Comparison of ENCODE assay signal across 1 cellular context in the genomic region with DNA sequence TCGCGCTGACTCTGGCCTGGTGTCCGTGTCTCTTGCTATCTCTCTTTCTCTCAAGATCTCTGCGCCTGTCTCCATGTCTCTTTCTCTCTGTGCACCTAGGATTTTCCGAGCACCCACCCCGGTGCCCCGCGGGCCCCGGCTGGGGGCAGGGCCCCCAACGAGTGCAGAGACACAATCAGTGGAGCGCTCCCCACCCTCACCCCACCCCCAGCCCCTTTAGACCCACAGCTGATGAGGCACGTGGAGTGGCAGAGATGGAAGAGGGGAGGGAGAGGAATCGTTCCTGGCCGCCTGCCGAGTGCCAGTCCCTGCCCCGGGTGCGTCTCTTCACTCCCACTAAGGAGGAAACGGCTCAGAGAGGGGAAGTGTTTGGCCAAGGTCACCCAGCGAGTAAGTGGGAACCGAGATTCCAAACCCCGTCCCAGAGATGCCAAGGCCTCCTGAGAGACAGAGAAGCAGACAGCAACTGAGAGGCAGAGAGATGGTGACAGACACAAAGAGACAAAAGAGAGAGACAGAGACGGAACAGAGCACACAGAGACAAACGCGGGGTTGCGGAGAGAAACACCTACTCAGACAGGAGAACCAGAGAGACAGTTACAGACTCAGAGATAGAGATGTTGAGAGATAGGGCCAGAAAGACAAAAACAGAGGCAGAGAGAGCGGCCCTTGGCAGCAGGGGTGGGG.
TF ChIP-seq lines count a peak whose summit lies in the region.

No MANE protein-coding gene starts in this region.

TF ChIP-seq in IMR-90, 13 proteins besides CTCF, POLR2A, EP300 and RAD21 (continued from another document):
- TF ChIP-seq RFX5 (IDR thresholded peaks at IDR 0.05; ENCODE audit: low read depth, low read length), result no peak
- no peak for TF ChIP-seq MAFK (IDR thresholded peaks at IDR 0.05; ENCODE audit: low read depth, low read length)
- TF ChIP-seq MXI1 (IDR thresholded peaks at IDR 0.05; ENCODE audit: borderline replicate concordance, low read depth, low read length), result no peak
- no peak; the same call in 1 of the 2 replicates for TF ChIP-seq MAZ (IDR thresholded peaks at IDR 0.05; ENCODE audit: borderline replicate concordance, low read depth, low read length)
